ENCODE assay signal across 27 cellular contexts in the genomic region with DNA sequence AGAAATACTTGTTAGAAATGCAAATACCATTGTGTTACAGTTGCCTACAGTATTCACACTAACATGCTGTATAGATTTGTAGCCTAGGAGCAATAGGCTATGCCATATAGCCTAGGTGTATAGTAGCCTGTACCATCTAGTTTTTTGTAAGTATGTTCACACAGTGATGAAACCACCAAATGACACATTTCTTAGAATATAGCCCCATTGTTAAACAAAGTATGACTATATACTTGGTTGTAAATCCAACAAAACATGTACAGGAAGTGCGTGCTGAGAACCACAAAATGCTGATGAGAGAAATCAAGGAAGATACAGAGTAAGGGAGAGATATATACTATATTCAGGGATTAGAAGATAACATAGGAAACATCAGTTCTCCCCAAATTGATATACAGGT.
DNase-seq lines count a peak whose midpoint lies in the region; ATAC-seq and TF ChIP-seq lines count a peak whose summit lies in the region.
"Had no signal": no experiment of that assay in that cellular context is flagged by ENCODE, and none has a peak within 500 bp of the region (broad histone marks: within the 10 kb centered on the region; RNA-seq: fewer than 3 reads in every experiment).

No MANE protein-coding gene starts in this region.

- no peak overlapping the region for H3K4me3 ChIP-seq in DND-41 (ENCODE audit: low read depth in 1 of 2, low read length in 2 of 2)
- no peak overlapping the region for H3K4me3 ChIP-seq in mucosa of descending colon
- H3K4me3 ChIP-seq: breast epithelium, coronary artery, heart right ventricle, prostate gland, right lobe of liver, tibial nerve had no signal

- no peak overlapping the region for H2AFZ ChIP-seq in DND-41 (ENCODE audit: low read depth, low read length)

- H3K27me3 ChIP-seq in DND-41 (ENCODE audit: insufficient read depth, low read length, poor library complexity) = no peaks in the 10 kb centered on the region
- H3K27me3 ChIP-seq: breast epithelium, heart right ventricle, right lobe of liver, tibial nerve had no signal

- no peaks in the 10 kb centered on the region for H3K27me3 Mint-ChIP-seq in activated CD4-positive, alpha-beta T cell treated with anti-CD3 and anti-CD28 coated beads, Interleukin-2, amount 10 ng/mL, durations not matched to agents 24 days and 14 days
- H3K27me3 Mint-ChIP-seq in activated T-helper 1 cell treated with anti-CD3 and anti-CD28 coated beads, Interleukin-12 subunit alpha, Interleukin-12 subunit beta, Interleukin-2, Interleukin-4 antibody, amounts not matched to agents 30 ng/mL and 10 ng/mL and 1 ng/mL, durations not matched to agents 14 hours and 24 hours and 36 hours (ENCODE audit: insufficient read depth) = no peaks in the 10 kb centered on the region
- H3K27me3 Mint-ChIP-seq: naive B cell had no signal

- TF ChIP-seq CTCF in DND-41 (IDR thresholded peaks at IDR 0.05; ENCODE audit: borderline replicate concordance, extremely low read depth, low read length, poor library complexity, severe bottlenecking) (no peak), mucosa of descending colon (IDR thresholded peaks at IDR 0.05) (no peak)

- H3K27ac ChIP-seq in DND-41 (ENCODE audit: low read length) = no peak overlapping the region
- H3K27ac ChIP-seq: breast epithelium, coronary artery, heart right ventricle, prostate gland, right lobe of liver, tibial nerve had no signal

- H3K9ac ChIP-seq in DND-41 (ENCODE audit: low read depth, low read length) = no peak overlapping the region

- H3K27ac Mint-ChIP-seq in activated CD4-positive, alpha-beta T cell treated with anti-CD3 and anti-CD28 coated beads, Interleukin-2, amount 10 ng/mL, durations not matched to agents 24 days and 14 days = peak overlapping the region; percentile 5
- H3K27ac Mint-ChIP-seq in activated T-helper 1 cell treated with anti-CD3 and anti-CD28 coated beads, Interleukin-12 subunit alpha, Interleukin-12 subunit beta, Interleukin-2, Interleukin-4 antibody, amounts not matched to agents 30 ng/mL and 10 ng/mL and 1 ng/mL, durations not matched to agents 14 hours and 24 hours and 36 hours = peak overlapping the region; percentile 36
- H3K27ac Mint-ChIP-seq: naive B cell had no signal

- H3K9me3 ChIP-seq in DND-41 (ENCODE audit: insufficient read depth, low read length, severe bottlenecking) (peaks cover 20% of the 10 kb centered on the region), mucosa of descending colon (peaks cover 13% of the 10 kb centered on the region)
- H3K9me3 ChIP-seq: prostate gland, right lobe of liver had no signal

- H3K36me3 Mint-ChIP-seq in activated CD4-positive, alpha-beta T cell treated with anti-CD3 and anti-CD28 coated beads, Interleukin-2, amount 10 ng/mL, durations not matched to agents 24 days and 14 days (ENCODE audit: low read depth) = peaks cover 18% of the 10 kb centered on the region
- peaks cover 14% of the 10 kb centered on the region for H3K36me3 Mint-ChIP-seq in activated T-helper 1 cell treated with anti-CD3 and anti-CD28 coated beads, Interleukin-12 subunit alpha, Interleukin-12 subunit beta, Interleukin-2, Interleukin-4 antibody, amounts not matched to agents 30 ng/mL and 10 ng/mL and 1 ng/mL, durations not matched to agents 14 hours and 24 hours and 36 hours (ENCODE audit: low read depth)

- no peaks in the 10 kb centered on the region for H4K20me1 ChIP-seq in DND-41 (ENCODE audit: insufficient read depth, low read length)

- intact Hi-C loops in activated CD4-positive, alpha-beta T cell treated with anti-CD3 and anti-CD28 coated beads, Interleukin-2, amount 10 ng/mL, durations not matched to agents 24 days and 14 days (cut with micrococcal nuclease) = no loop called here
- intact Hi-C loops in activated T-helper 1 cell treated with anti-CD3 and anti-CD28 coated beads, Interleukin-12 subunit alpha, Interleukin-12 subunit beta, Interleukin-2, Interleukin-4 antibody, amounts not matched to agents 30 ng/mL and 10 ng/mL and 1 ng/mL, durations not matched to agents 14 hours and 24 hours and 36 hours (cut with micrococcal nuclease) = no loop called here
- intact Hi-C loops in mucosa of descending colon (cut with DNase I, micrococcal nuclease) = no loop called here

- H3K4me1 ChIP-seq in DND-41 (ENCODE audit: insufficient read depth, low read length) = no peaks in the 10 kb centered on the region; the same call in 1 of the 2 replicates
- no peaks in the 10 kb centered on the region for H3K4me1 ChIP-seq in mucosa of descending colon (ENCODE audit: low read depth)
- H3K4me1 ChIP-seq: breast epithelium, prostate gland, right lobe of liver had no signal

- H3K4me1 Mint-ChIP-seq in activated CD4-positive, alpha-beta T cell treated with anti-CD3 and anti-CD28 coated beads, Interleukin-2, amount 10 ng/mL, durations not matched to agents 24 days and 14 days = peaks cover 10% of the 10 kb centered on the region
- H3K4me1 Mint-ChIP-seq in activated T-helper 1 cell treated with anti-CD3 and anti-CD28 coated beads, Interleukin-12 subunit alpha, Interleukin-12 subunit beta, Interleukin-2, Interleukin-4 antibody, amounts not matched to agents 30 ng/mL and 10 ng/mL and 1 ng/mL, durations not matched to agents 14 hours and 24 hours and 36 hours (ENCODE audit: low read depth) = peaks cover 21% of the 10 kb centered on the region

- H3K4me2 ChIP-seq in DND-41 (ENCODE audit: insufficient read depth, low read length) = no peak overlapping the region

- DNase-seq in activated CD4-positive, alpha-beta T cell treated with anti-CD3 and anti-CD28 coated beads, Interleukin-2, amount 10 ng/mL, durations not matched to agents 24 days and 14 days = peak; percentile 59
- no peak for DNase-seq in activated CD4-positive, alpha-beta T cell treated with anti-CD3 and anti-CD28 coated beads for 48 hours
- DNase-seq in DND-41 (no peak), mucosa of descending colon (no peak), superior temporal gyrus (ENCODE audit: extremely low spot score) (no peak), NCI-H2171 (lab: John Stamatoyannopoulos, UW) (no peak)
- no peak for DNase-seq in activated T-helper 1 cell treated with anti-CD3 and anti-CD28 coated beads, Interleukin-12 subunit alpha, Interleukin-12 subunit beta, Interleukin-2, Interleukin-4 antibody, amounts not matched to agents 30 ng/mL and 10 ng/mL and 1 ng/mL, durations not matched to agents 14 hours and 24 hours and 36 hours (ENCODE audit: low spot score)
- DNase-seq: activated CD4-positive, alpha-beta T cell treated with anti-CD3 and anti-CD28 coated beads for 1 hour; activated naive CD4-positive, alpha-beta T cell treated with Interleukin-2 at 50 U/mL for 16 hours; activated T-cell treated with anti-CD3 and anti-CD28 coated beads, Interleukin-2, amount 50 U/mL, for 4 hours; anterior cingulate cortex; DMS79 treated with DMSO at 0.1 percent for 48 hours; effector memory CD4-positive, alpha-beta T cell; heart right ventricle; kidney; naive B cell; NCI-H2029 treated with DMSO at 0.1 percent for 48 hours; NCI-H524 treated with DMSO at 0.1 percent for 48 hours; nucleus accumbens; right lobe of liver; SHP77; stimulated activated CD8-positive, alpha-beta memory T cell treated with anti-CD3 and anti-CD28 coated beads, Interleukin-4, amount 100 ng/mL, for 48 hours had no signal

- peaks cover 37% of the 10 kb centered on the region for H3K79me2 ChIP-seq in DND-41 (ENCODE audit: insufficient read depth, low read length)

- ATAC-seq in DND-41 (ENCODE audit: insufficient read depth, low read depth) (peak; percentile 79), mucosa of descending colon (peak; percentile 69), esophagus mucosa (no peak)
- ATAC-seq: heart right ventricle, right lobe of liver had no signal

- no peak overlapping the region for H3K4me3 Mint-ChIP-seq in activated CD4-positive, alpha-beta T cell treated with anti-CD3 and anti-CD28 coated beads, Interleukin-2, amount 10 ng/mL, durations not matched to agents 24 days and 14 days
- no peak overlapping the region for H3K4me3 Mint-ChIP-seq in activated T-helper 1 cell treated with anti-CD3 and anti-CD28 coated beads, Interleukin-12 subunit alpha, Interleukin-12 subunit beta, Interleukin-2, Interleukin-4 antibody, amounts not matched to agents 30 ng/mL and 10 ng/mL and 1 ng/mL, durations not matched to agents 14 hours and 24 hours and 36 hours
- H3K4me3 Mint-ChIP-seq: activated T-cell treated with anti-CD3 and anti-CD28 coated beads, Interleukin-2, amount 50 U/mL, for 4 hours had no signal

- H3K36me3 ChIP-seq in DND-41 (ENCODE audit: insufficient read depth, low read length) = peaks cover 5% of the 10 kb centered on the region; the same call in 1 of the 2 replicates
- H3K36me3 ChIP-seq in mucosa of descending colon (ENCODE audit: low read depth) = no peaks in the 10 kb centered on the region
- H3K36me3 ChIP-seq: breast epithelium, prostate gland, right lobe of liver had no signal

- peaks cover 12% of the 10 kb centered on the region for H3K9me3 Mint-ChIP-seq in activated CD4-positive, alpha-beta T cell treated with anti-CD3 and anti-CD28 coated beads, Interleukin-2, amount 10 ng/mL, durations not matched to agents 24 days and 14 days
- H3K9me3 Mint-ChIP-seq in activated T-helper 1 cell treated with anti-CD3 and anti-CD28 coated beads, Interleukin-12 subunit alpha, Interleukin-12 subunit beta, Interleukin-2, Interleukin-4 antibody, amounts not matched to agents 30 ng/mL and 10 ng/mL and 1 ng/mL, durations not matched to agents 14 hours and 24 hours and 36 hours = peaks cover 16% of the 10 kb centered on the region
